Comparison of ENCODE assay signal across 9 cellular contexts in the genomic region with DNA sequence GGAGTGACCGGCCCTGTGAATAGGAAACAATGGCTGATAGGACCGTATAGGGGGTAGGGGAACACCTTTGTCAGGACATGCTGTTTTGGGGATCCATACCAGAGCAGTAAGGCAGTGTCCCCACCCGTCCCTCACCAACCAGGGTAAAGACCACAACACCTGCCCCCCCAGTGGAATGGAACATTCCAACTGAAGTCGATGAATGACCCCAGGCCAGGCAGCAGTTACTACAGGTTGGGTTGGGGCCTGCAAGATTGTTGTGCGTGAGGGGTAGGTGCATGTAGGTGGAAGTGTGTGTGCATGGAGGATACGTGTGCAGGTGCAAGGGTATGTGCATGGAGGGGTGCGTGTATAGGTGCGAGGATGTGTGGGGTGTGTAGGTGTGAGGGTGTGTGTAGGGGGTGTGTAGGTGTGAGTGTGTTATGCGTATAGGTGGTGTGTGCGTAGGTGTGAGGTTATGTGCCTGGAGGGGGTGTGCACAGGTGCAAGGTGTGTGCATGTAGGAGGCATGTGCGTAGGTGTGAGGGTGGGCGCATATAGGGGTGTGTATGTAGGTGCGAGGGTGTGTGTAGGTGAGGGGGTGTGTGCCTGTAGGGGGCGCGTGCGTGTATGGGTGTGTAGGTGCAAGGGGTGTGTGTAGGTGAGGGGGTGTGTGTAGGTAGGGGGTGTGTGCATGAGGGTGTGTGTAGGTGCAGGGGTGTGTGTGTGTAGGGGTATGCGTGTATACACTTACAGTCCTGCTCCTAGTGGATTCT. TPM values are rescaled to one million over a fixed set of nuclear protein-coding genes. Genes with fewer than 3 reads are reported as not detected.
DNase-seq lines count a peak whose midpoint lies in the region; ATAC-seq and TF ChIP-seq lines count a peak whose summit lies in the region.
"Had no signal": no experiment of that assay in that cellular context is flagged by ENCODE, and none has a peak within 500 bp of the region (broad histone marks: within the 10 kb centered on the region; RNA-seq: fewer than 3 reads in every experiment).

No MANE protein-coding gene starts in this region.

- DNase-seq in SK-N-SH (no peak), WERI-Rb-1 (no peak), esophagus squamous epithelium (lab: John Stamatoyannopoulos, UW) (no peak), spleen (peak; percentile 79), GM13976 (ENCODE audit: low spot score) (no peak), NCI-H2227 treated with DMSO at 0.1 percent for 48 hours (lab: John Stamatoyannopoulos, UW) (no peak)
- DNase-seq: effector CD4-positive, alpha-beta T cell had no signal

- H3F3A ChIP-seq in SK-N-SH (replicated peaks; ENCODE audit: insufficient read depth) = no peaks in the 10 kb centered on the region

- ATAC-seq in SK-N-SH treated with all-trans-retinoic acid at 6 μM for 48 hours = no peak
- no peak for ATAC-seq in GM18517 (IDR thresholded peaks at IDR 0.05; ENCODE audit: unreplicated experiment)

- no peak for TF ChIP-seq RAD21 in SK-N-SH (IDR thresholded peaks at IDR 0.05; ENCODE audit: low read length)

- H3K27me3 ChIP-seq in SK-N-SH (ENCODE audit: insufficient read depth) (no peaks in the 10 kb centered on the region), WERI-Rb-1 (ENCODE audit: insufficient read depth, low read depth, severe bottlenecking) (no peaks in the 10 kb centered on the region), esophagus squamous epithelium (no peaks in the 10 kb centered on the region), spleen (replicated peaks in 1 of 7) (no peaks in the 10 kb centered on the region)

- intact Hi-C loops in esophagus squamous epithelium (cut with DNase I) = no loop called here
- intact Hi-C loops in spleen (cut with DNase I; ENCODE audit: low total_unique reads) = no loop called here

- peaks cover 0 to 64% of the 10 kb centered on the region in 2 experiments; a peak in 1 of 4 replicates for H3K4me1 ChIP-seq in SK-N-SH (ENCODE audit: control insufficient read depth in 1 of 2, insufficient read depth in 2 of 2, low read depth in 1 of 2, low read length in 1 of 2)
- H3K4me1 ChIP-seq in esophagus squamous epithelium = peaks cover 34 to 85% (median 39%) of the 10 kb centered on the region in 3 donors
- H3K4me1 ChIP-seq in spleen = peaks cover 44 to 100% (median 82%) of the 10 kb centered on the region in 6 donors

- H3K36me3 ChIP-seq in SK-N-SH (replicated peaks in 1 of 2; ENCODE audit: control insufficient read depth in 1 of 2, insufficient read depth in 2 of 2, low read length in 1 of 2) (peaks cover 7 to 9% of the 10 kb centered on the region in 2 experiments), WERI-Rb-1 (peaks cover 6% of the 10 kb centered on the region), esophagus squamous epithelium (peaks cover 0 to 13% (median 0%) of the 10 kb centered on the region in 3 donors), spleen (peaks cover 0 to 74% (median 6%) of the 10 kb centered on the region in 6 donors)

- H3K4me3 ChIP-seq in SK-N-SH (ENCODE audit: low read depth in 2 of 2, low read length in 1 of 2) (no peak overlapping the region; a peak in 1 of 4 replicates), WERI-Rb-1 (ENCODE audit: low read depth, low read length) (no peak overlapping the region), esophagus squamous epithelium (peak overlapping the region in 2 of 4 donors; percentile 74 to 75), spleen (peak overlapping the region in 5 of 8 donors; percentile 62 to 78 (median 72))

- POLR2A ChIA-PET in SK-N-SH (lab: Yijun Ruan, JAX) = no interaction called here

- H3K79me2 ChIP-seq in SK-N-SH (ENCODE audit: insufficient read depth) = peaks cover 81% of the 10 kb centered on the region

- TF ChIP-seq POLR2A in esophagus squamous epithelium (IDR thresholded peaks at IDR 0.05) = no peak
- TF ChIP-seq POLR2A in spleen (IDR thresholded peaks at IDR 0.05) = no peak

- H3K9ac ChIP-seq in SK-N-SH = no peak overlapping the region

- H3K9me3 ChIP-seq in SK-N-SH (no peaks in the 10 kb centered on the region), WERI-Rb-1 (ENCODE audit: severe bottlenecking) (no peaks in the 10 kb centered on the region), esophagus squamous epithelium (no peaks in the 10 kb centered on the region), spleen (no peaks in the 10 kb centered on the region)

- peaks cover 51% of the 10 kb centered on the region for H4K20me1 ChIP-seq in SK-N-SH (ENCODE audit: insufficient read depth)

- H3K27ac ChIP-seq in SK-N-SH (ENCODE audit: low read depth in 2 of 2, low read length in 1 of 2) (no peak overlapping the region), WERI-Rb-1 (no peak overlapping the region), esophagus squamous epithelium (peak overlapping the region in 3 of 4 donors; percentile 83 to 93 (median 84)), spleen (peak overlapping the region in 7 of 8 donors; percentile 86 to 97 (median 94))

- TF ChIP-seq CTCF in SK-N-SH (IDR thresholded peaks at IDR 0.05) (no peak), WERI-Rb-1 (IDR thresholded peaks at IDR 0.05; ENCODE audit: low read depth, low read length) (peak; percentile 30; the same call in 1 of the 2 replicates), esophagus squamous epithelium (IDR thresholded peaks at IDR 0.05) (no peak), spleen (IDR thresholded peaks at IDR 0.05 in 8 of 11, conservative IDR thresholded peaks at IDR 0.05 in 3 of 11) (peak in 1 of 11 experiments; percentile 16), GM13976 (IDR thresholded peaks at IDR 0.05; ENCODE audit: borderline replicate concordance, control extremely low read depth, extremely low read depth, insufficient read depth, missing control alignments) (no peak)

- no peaks in the 10 kb centered on the region for H3K9me2 ChIP-seq in SK-N-SH

- 91% methylated on average over 17 of the region's 17 CpGs for WGBS in SK-N-SH (ENCODE audit: low lambda C conversion rate)
- 72 to 79% methylated on average over 17 of the region's 17 CpGs for WGBS in esophagus squamous epithelium, 2 donors
- 73 to 81% (median 76%) methylated on average over 17 of the region's 17 CpGs for WGBS in spleen, 5 donors

- no peak for TF ChIP-seq EP300 in SK-N-SH (IDR thresholded peaks at IDR 0.05; ENCODE audit: borderline replicate concordance in 1 of 2, low read depth in 1 of 2, low read length in 1 of 2)

- in situ Hi-C loops in GM13976 (cut with MboI; ENCODE audit: low sequenced_read_pairs, unreplicated experiment) = no loop called here

- peak overlapping the region; percentile 96 for H3K4me2 ChIP-seq in SK-N-SH

- CTCF ChIA-PET in SK-N-SH (lab: Yijun Ruan, JAX) = interaction anchor here (1.9 to 7.1 kb wide), 5 partner anchors 11 to 73 kb away, joined by 4 to 48 read pairs (median 7); no protein-coding TSS in a partner anchor

- H2AFZ ChIP-seq in SK-N-SH (ENCODE audit: low read depth) = no peak overlapping the region

TF ChIP-seq in SK-N-SH, 30 proteins besides CTCF, POLR2A, EP300 and RAD21 (continues in another document):
- no peak for TF ChIP-seq FOXM1 (IDR thresholded peaks at IDR 0.05; ENCODE audit: low read depth)
- no peak for TF ChIP-seq FOSL2 (IDR thresholded peaks at IDR 0.05; ENCODE audit: borderline replicate concordance, low read depth)
- TF ChIP-seq ELF1 (IDR thresholded peaks at IDR 0.05) = no peak

TF ChIP-seq in SK-N-SH treated with all-trans-retinoic acid at 6 μM for 48 hours, 23 proteins besides CTCF, POLR2A, EP300 and RAD21 (continues in another document):
- TF ChIP-seq, protein P1, sequence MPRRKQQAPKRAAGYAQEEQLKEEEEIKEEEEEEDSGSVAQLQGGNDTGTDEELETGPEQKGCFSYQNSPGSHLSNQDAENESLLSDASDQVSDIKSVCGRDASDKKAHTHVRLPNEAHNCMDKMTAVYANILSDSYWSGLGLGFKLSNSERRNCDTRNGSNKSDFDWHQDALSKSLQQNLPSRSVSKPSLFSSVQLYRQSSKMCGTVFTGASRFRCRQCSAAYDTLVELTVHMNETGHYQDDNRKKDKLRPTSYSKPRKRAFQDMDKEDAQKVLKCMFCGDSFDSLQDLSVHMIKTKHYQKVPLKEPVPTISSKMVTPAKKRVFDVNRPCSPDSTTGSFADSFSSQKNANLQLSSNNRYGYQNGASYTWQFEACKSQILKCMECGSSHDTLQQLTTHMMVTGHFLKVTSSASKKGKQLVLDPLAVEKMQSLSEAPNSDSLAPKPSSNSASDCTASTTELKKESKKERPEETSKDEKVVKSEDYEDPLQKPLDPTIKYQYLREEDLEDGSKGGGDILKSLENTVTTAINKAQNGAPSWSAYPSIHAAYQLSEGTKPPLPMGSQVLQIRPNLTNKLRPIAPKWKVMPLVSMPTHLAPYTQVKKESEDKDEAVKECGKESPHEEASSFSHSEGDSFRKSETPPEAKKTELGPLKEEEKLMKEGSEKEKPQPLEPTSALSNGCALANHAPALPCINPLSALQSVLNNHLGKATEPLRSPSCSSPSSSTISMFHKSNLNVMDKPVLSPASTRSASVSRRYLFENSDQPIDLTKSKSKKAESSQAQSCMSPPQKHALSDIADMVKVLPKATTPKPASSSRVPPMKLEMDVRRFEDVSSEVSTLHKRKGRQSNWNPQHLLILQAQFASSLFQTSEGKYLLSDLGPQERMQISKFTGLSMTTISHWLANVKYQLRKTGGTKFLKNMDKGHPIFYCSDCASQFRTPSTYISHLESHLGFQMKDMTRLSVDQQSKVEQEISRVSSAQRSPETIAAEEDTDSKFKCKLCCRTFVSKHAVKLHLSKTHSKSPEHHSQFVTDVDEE (CRISPR knock-in tag; IDR thresholded peaks at IDR 0.05) = no peak
- no peak for TF ChIP-seq TCF4 (CRISPR knock-in tag; IDR thresholded peaks at IDR 0.05; ENCODE audit: borderline replicate concordance)
- TF ChIP-seq BACH2 (CRISPR knock-in tag; IDR thresholded peaks at IDR 0.05; ENCODE audit: borderline replicate concordance) = no peak
- TF ChIP-seq, protein P2, sequence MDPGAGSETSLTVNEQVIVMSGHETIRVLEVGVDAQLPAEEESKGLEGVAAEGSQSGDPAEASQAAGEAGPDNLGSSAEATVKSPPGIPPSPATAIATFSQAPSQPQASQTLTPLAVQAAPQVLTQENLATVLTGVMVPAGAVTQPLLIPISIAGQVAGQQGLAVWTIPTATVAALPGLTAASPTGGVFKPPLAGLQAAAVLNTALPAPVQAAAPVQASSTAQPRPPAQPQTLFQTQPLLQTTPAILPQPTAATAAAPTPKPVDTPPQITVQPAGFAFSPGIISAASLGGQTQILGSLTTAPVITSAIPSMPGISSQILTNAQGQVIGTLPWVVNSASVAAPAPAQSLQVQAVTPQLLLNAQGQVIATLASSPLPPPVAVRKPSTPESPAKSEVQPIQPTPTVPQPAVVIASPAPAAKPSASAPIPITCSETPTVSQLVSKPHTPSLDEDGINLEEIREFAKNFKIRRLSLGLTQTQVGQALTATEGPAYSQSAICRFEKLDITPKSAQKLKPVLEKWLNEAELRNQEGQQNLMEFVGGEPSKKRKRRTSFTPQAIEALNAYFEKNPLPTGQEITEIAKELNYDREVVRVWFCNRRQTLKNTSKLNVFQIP (CRISPR knock-in tag; IDR thresholded peaks at IDR 0.05; ENCODE audit: borderline replicate concordance, low read depth) = no peak
- no peak for TF ChIP-seq ZFP3 (CRISPR knock-in tag; IDR thresholded peaks at IDR 0.05)

RNA-seq across cellular contexts. Expression of a gene that starts 32.9 kb away (rescaled TPM):
- polyA plus RNA-seq in SK-N-SH (2012; rRNA removed) = 34.9 and 41.4 TPM in 2 replicates
- 16.3 and 23.2 TPM in 2 replicates for polyA plus RNA-seq in SK-N-SH (2012; cell fraction: cytosol; rRNA removed)
- polyA plus RNA-seq in SK-N-SH (2012; cell fraction: nucleus; rRNA removed) = 105 and 113 TPM in 2 replicates
- total RNA-seq in esophagus squamous epithelium = 10 to 100 TPM; 21.4 to 34.0 (median 30.6) TPM
- 100 to 1,000 TPM in 2 of 7 donors, 10 to 100 TPM in 5; 52.6 to 108 (median 83.0) TPM for total RNA-seq in spleen
- polyA plus RNA-seq in spleen = 10 to 100 TPM; 27.6 to 41.7 (median 32.1) TPM

Comparison
In these comparisons a context has a peak if more than half of its experiments do, and no peak if none do; other contexts are left out.
1. H3K27ac ChIP-seq: peak in esophagus squamous epithelium (3 of 4) and spleen (7 of 8); none in SK-N-SH (0 of 2) and WERI-Rb-1 (single experiment).
2. H3K4me3 ChIP-seq: peak in spleen (5 of 8); none in SK-N-SH (0 of 2) and WERI-Rb-1 (single experiment).